Comparison of ENCODE assay signal across 9 cellular contexts in genomic region chr2:203240491-203240890, GRCh38. TPM values are rescaled to one million over a fixed set of nuclear protein-coding genes. Genes with fewer than 3 reads are reported as not detected.
DNase-seq lines count a peak whose midpoint lies in the region; ATAC-seq and TF ChIP-seq lines count a peak whose summit lies in the region.
"Had no signal": no experiment of that assay in that cellular context is flagged by ENCODE, and none has a peak within 500 bp of the region (broad histone marks: within the 10 kb centered on the region; RNA-seq: fewer than 3 reads in every experiment).

No MANE protein-coding gene starts in this region.

- no peaks in the 10 kb centered on the region for H4K20me1 ChIP-seq in HCT116 (ENCODE audit: insufficient read depth)

- H3K4me3 ChIP-seq in ACC112 (ENCODE audit: low read depth, low read length) (peak overlapping the region; percentile 95), HCT116 (replicated peaks in 1 of 2; ENCODE audit: low read depth in 1 of 2, low read length in 2 of 2) (peak overlapping the region; percentile 93 to 95), lower lobe of right lung (peak overlapping the region; percentile 97)

- H3K4me1 ChIP-seq in ACC112 (ENCODE audit: control insufficient read depth, insufficient read depth, low read length, unreplicated experiment) (peaks cover 16% of the 10 kb centered on the region), HCT116 (ENCODE audit: control insufficient read depth in 1 of 2, insufficient read depth in 2 of 2, low read length in 2 of 2) (peaks cover 6 to 22% of the 10 kb centered on the region in 2 experiments; a peak in 3 of 4 replicates), lower lobe of right lung (peaks cover 23% of the 10 kb centered on the region)

- H3K27me3 ChIP-seq in ACC112 (ENCODE audit: insufficient read depth, low read length) = no peaks in the 10 kb centered on the region
- no peaks in the 10 kb centered on the region for H3K27me3 ChIP-seq in HCT116 (ENCODE audit: insufficient read depth, low read length)
- H3K27me3 ChIP-seq in lower lobe of right lung (ENCODE audit: low read depth) = no peaks in the 10 kb centered on the region

- peak overlapping the region; percentile 93 for H3K4me2 ChIP-seq in HCT116 (ENCODE audit: low read length)

- H3K27ac Mint-ChIP-seq in activated naive CD4-positive, alpha-beta T cell treated with anti-CD3 and anti-CD28 coated beads, Interleukin-2, amount 50 U/mL, for 72 hours = peak overlapping the region; percentile 95 to 100

- RAD21 ChIA-PET in HCT116 (lab: Charles Lee; ENCODE audit: low non-redundant PET in 1 of 2, low total read pairs in 2 of 2, uncharacterized antibody in 2 of 2, unreplicated experiment in 2 of 2) = no interaction called here

- ATAC-seq in HCT116 = no peak
- ATAC-seq in activated naive CD4-positive, alpha-beta T cell treated with anti-CD3 and anti-CD28 coated beads, Interleukin-2, amount 50 U/mL, for 72 hours = no peak
- ATAC-seq in lower lobe of right lung = no peak
- ATAC-seq in HG03457 (IDR thresholded peaks at IDR 0.05; ENCODE audit: unreplicated experiment) = no peak
- no peak for ATAC-seq in HG03139 (IDR thresholded peaks at IDR 0.05; ENCODE audit: unreplicated experiment)

- POLR2A ChIA-PET in HCT116 (lab: Charles Lee) = interaction anchor here (0.6 kb wide), 1 partner anchor 605 kb away, joined by 3 read pairs; no protein-coding TSS in a partner anchor

- H3K27ac ChIP-seq in ACC112 (ENCODE audit: low read depth, low read length) (no peak overlapping the region), HCT116 (ENCODE audit: low read depth, low read length) (peak overlapping the region; percentile 83; the same call in 1 of the 2 replicates), lower lobe of right lung (no peak overlapping the region)

- DNase-seq in HCT116 (ENCODE audit: low read depth, low spot score) (no peak), lower lobe of right lung (no peak), NOMO-1 treated with dmso at 0.1 percent for 144 hours (lab: John Stamatoyannopoulos, UW; ENCODE audit: unreplicated experiment) (no peak), amniotic stem cell (lab: John Stamatoyannopoulos, UW) (no peak)
- no peak for DNase-seq in activated naive CD4-positive, alpha-beta T cell treated with anti-CD3 and anti-CD28 coated beads, Interleukin-2, amount 50 U/mL, for 72 hours (ENCODE audit: low spot score in 2 of 2)
- DNase-seq: posterior cingulate gyrus had no signal

- no TSS peak for BruUV-seq in HCT116 (replicated peaks; lab: Mats Ljungman, UMichigan)

- CTCF ChIA-PET in HCT116 (lab: Charles Lee) = no interaction called here

- intact Hi-C loops in HCT116 (cut with micrococcal nuclease) (no loop called here), lower lobe of right lung (cut with DNase I) (no loop called here)

- H3K9ac ChIP-seq in HCT116 (ENCODE audit: low read length) = peak overlapping the region; percentile 82; the same call in 1 of the 2 replicates

- H3K36me3 ChIP-seq in ACC112 (ENCODE audit: insufficient read depth, low read length) (peaks cover 6% of the 10 kb centered on the region), HCT116 (ENCODE audit: control insufficient read depth in 1 of 2, insufficient read depth in 2 of 2, low read length in 2 of 2) (0 out of 4 replicates have a peak, but pooled peaks cover 0 to 2% of the 10 kb centered on the region in 2 experiments), lower lobe of right lung (peaks cover 37% of the 10 kb centered on the region)

- TF ChIP-seq POLR2A in HCT116 (IDR thresholded peaks at IDR 0.05; ENCODE audit: borderline replicate concordance, extremely low read depth, insufficient read depth, insufficient read length) = no peak

- H3K9me3 Mint-ChIP-seq in activated naive CD4-positive, alpha-beta T cell treated with anti-CD3 and anti-CD28 coated beads, Interleukin-2, amount 50 U/mL, for 72 hours = no peaks in the 10 kb centered on the region

- peaks cover 14 to 32% of the 10 kb centered on the region in 2 donors for H3K36me3 Mint-ChIP-seq in activated naive CD4-positive, alpha-beta T cell treated with anti-CD3 and anti-CD28 coated beads, Interleukin-2, amount 50 U/mL, for 72 hours

- no peak overlapping the region for H2AFZ ChIP-seq in ACC112 (ENCODE audit: low read length, unreplicated experiment)
- no peak overlapping the region for H2AFZ ChIP-seq in HCT116 (ENCODE audit: low read depth, low read length, poor library complexity, severe bottlenecking)

- no peak for TF ChIP-seq RAD21 in HCT116 (IDR thresholded peaks at IDR 0.05; ENCODE audit: low read depth)

- H3K79me2 ChIP-seq in ACC112 (ENCODE audit: control insufficient read depth, insufficient read depth, low read length, unreplicated experiment) = peaks cover 33% of the 10 kb centered on the region
- peaks cover 26% of the 10 kb centered on the region for H3K79me2 ChIP-seq in HCT116 (ENCODE audit: insufficient read depth, low read length)

- TF ChIP-seq CTCF in HCT116 (IDR thresholded peaks at IDR 0.05 in 2 of 3, conservative IDR thresholded peaks at IDR 0.05 in 1 of 3; ENCODE audit: borderline replicate concordance in 1 of 3, insufficient read depth in 1 of 3, low read depth in 2 of 3, low read length in 2 of 3) (no peak), lower lobe of right lung (IDR thresholded peaks at IDR 0.05) (no peak)

- H3K9me3 ChIP-seq in HCT116 (ENCODE audit: control insufficient read depth in 1 of 2, insufficient read depth in 1 of 2, low read depth in 1 of 2, low read length in 2 of 2) = no peaks in the 10 kb centered on the region
- no peaks in the 10 kb centered on the region for H3K9me3 ChIP-seq in lower lobe of right lung

- H3K9me2 ChIP-seq in HCT116 (ENCODE audit: insufficient read depth) = no peaks in the 10 kb centered on the region

TF ChIP-seq in HCT116, 20 proteins besides CTCF, POLR2A, EP300 and RAD21:
- no peak for TF ChIP-seq POLR2AphosphoS5 (IDR thresholded peaks at IDR 0.05; ENCODE audit: low read depth, low read length)
- no peak for TF ChIP-seq YY1 (IDR thresholded peaks at IDR 0.05; ENCODE audit: extremely low read depth, insufficient replicate concordance, low read depth, low read length)
- no peak for TF ChIP-seq EZH2phosphoT487 (IDR thresholded peaks at IDR 0.05; ENCODE audit: borderline replicate concordance)
- TF ChIP-seq FOSL1 (IDR thresholded peaks at IDR 0.05; ENCODE audit: low read depth) = no peak
- TF ChIP-seq CBX3 (IDR thresholded peaks at IDR 0.05; ENCODE audit: low read depth) = no peak
- no peak for TF ChIP-seq ZBTB33 (IDR thresholded peaks at IDR 0.05; ENCODE audit: extremely low read depth, insufficient replicate concordance, low read length)
- TF ChIP-seq ZFX (IDR thresholded peaks at IDR 0.05) = no peak

RNA-seq across cellular contexts. Expression of gene CYP20A1, which starts 1.7 kb away (rescaled TPM):
- 10.0 TPM for total RNA-seq in HCT116 (2021; ENCODE audit: unreplicated experiment)
- 2.7 and 4.3 TPM in 2 replicates for polyA plus RNA-seq in HCT116 (2012)
- total RNA-seq in activated naive CD4-positive, alpha-beta T cell treated with anti-CD3 and anti-CD28 coated beads, Interleukin-2, amount 50 U/mL, for 72 hours = 10 to 100 TPM; 13.2 to 18.1 TPM
- 35.9 TPM for total RNA-seq in lower lobe of right lung
